In genomic region chr19:27774337-27774736, GRCh38 we compare ENCODE assay signal across 9 cellular contexts.
DNase-seq lines count a peak whose midpoint lies in the region; ATAC-seq and TF ChIP-seq lines count a peak whose summit lies in the region.
"Had no signal": no experiment of that assay in that cellular context is flagged by ENCODE, and none has a peak within 500 bp of the region (broad histone marks: within the 10 kb centered on the region; RNA-seq: fewer than 3 reads in every experiment).

No MANE protein-coding gene starts in this region.

- ATAC-seq in WTC11 (peak; percentile 36; the same call in 1 of the 2 replicates), HG03520 (IDR thresholded peaks at IDR 0.05; ENCODE audit: unreplicated experiment) (no peak), HG03196 (IDR thresholded peaks at IDR 0.05; ENCODE audit: unreplicated experiment) (no peak)

- H3K27me3 ChIP-seq in BJ (ENCODE audit: control insufficient read depth, insufficient read depth, low read length), result no peaks in the 10 kb centered on the region

- CTCF ChIA-PET in BJ (lab: Yijun Ruan, JAX), result no interaction called here
- CTCF ChIA-PET in WTC11 (lab: Charles Lee), result no interaction called here

- no peak overlapping the region for H3K4me3 Mint-ChIP-seq in WTC11
- H3K4me3 Mint-ChIP-seq in glutamatergic neuron (ENCODE audit: unreplicated experiment), result no peak overlapping the region
- H3K4me3 Mint-ChIP-seq: activated naive CD4-positive, alpha-beta T cell treated with anti-CD3 and anti-CD28 coated beads, Interleukin-2, amount 50 U/mL, for 24 hours had no signal

- H3K36me3 Mint-ChIP-seq in WTC11 (peaks cover 98% of the 10 kb centered on the region), glutamatergic neuron (ENCODE audit: unreplicated experiment) (peaks cover 98% of the 10 kb centered on the region)

- no peaks in the 10 kb centered on the region for H3K4me1 Mint-ChIP-seq in WTC11
- peaks cover 2% of the 10 kb centered on the region for H3K4me1 Mint-ChIP-seq in glutamatergic neuron (ENCODE audit: low read depth, unreplicated experiment)
- H3K4me1 Mint-ChIP-seq: activated naive CD4-positive, alpha-beta T cell treated with anti-CD3 and anti-CD28 coated beads, Interleukin-2, amount 50 U/mL, for 24 hours had no signal

- DNase-seq in BJ (ENCODE audit: low read depth) (no peak), WTC11 (ENCODE audit: low spot score) (peak; percentile 29), glutamatergic neuron (peak; percentile 41)
- DNase-seq in activated CD4-positive, CD25-positive, alpha-beta regulatory T cell (lab: John Stamatoyannopoulos, UW), result no peak
- DNase-seq: stimulated activated naive CD4-positive, alpha-beta T cell treated with Interleukin-2 at 50 U/mL for 16 hours had no signal

- H3K36me3 ChIP-seq in BJ (ENCODE audit: control insufficient read depth, insufficient read depth, low read length), result peaks cover 4% of the 10 kb centered on the region

- H3K27ac Mint-ChIP-seq in WTC11, result no peak overlapping the region
- H3K27ac Mint-ChIP-seq in glutamatergic neuron (ENCODE audit: unreplicated experiment), result no peak overlapping the region
- H3K27ac Mint-ChIP-seq: activated naive CD4-positive, alpha-beta T cell treated with anti-CD3 and anti-CD28 coated beads, Interleukin-2, amount 50 U/mL, for 24 hours had no signal

- H3K9me3 Mint-ChIP-seq in WTC11 (peaks cover 98% of the 10 kb centered on the region), glutamatergic neuron (ENCODE audit: unreplicated experiment) (peaks cover 68% of the 10 kb centered on the region)

- no peak overlapping the region for H3K4me3 ChIP-seq in BJ (ENCODE audit: low read depth, low read length)

- POLR2A ChIA-PET in BJ (lab: Charles Lee) (no interaction called here), WTC11 (lab: Charles Lee) (no interaction called here)

- H3K27me3 Mint-ChIP-seq in WTC11 (ENCODE audit: low read depth) (peaks cover 65% of the 10 kb centered on the region), glutamatergic neuron (ENCODE audit: unreplicated experiment) (peaks cover 18% of the 10 kb centered on the region)
- H3K27me3 Mint-ChIP-seq: activated naive CD4-positive, alpha-beta T cell treated with anti-CD3 and anti-CD28 coated beads, Interleukin-2, amount 50 U/mL, for 24 hours had no signal

- TF ChIP-seq CTCF in BJ (IDR thresholded peaks at IDR 0.05; ENCODE audit: insufficient read depth, low read depth, low read length) (peak; percentile 28; the same call in 1 of the 2 replicates), GM12873 (IDR thresholded peaks at IDR 0.05; ENCODE audit: insufficient read depth, low read depth, low read length, missing control alignments) (peak; percentile 56), WTC11 (IDR thresholded peaks at IDR 0.05) (peak; percentile 26; the same call in 1 of the 2 replicates), glutamatergic neuron (IDR thresholded peaks at IDR 0.05; ENCODE audit: partially characterized antibody, unreplicated experiment) (peak; percentile 52)

TF ChIP-seq in WTC11, 78 proteins besides CTCF, POLR2A, EP300 and RAD21:
- TF ChIP-seq, protein P1, sequence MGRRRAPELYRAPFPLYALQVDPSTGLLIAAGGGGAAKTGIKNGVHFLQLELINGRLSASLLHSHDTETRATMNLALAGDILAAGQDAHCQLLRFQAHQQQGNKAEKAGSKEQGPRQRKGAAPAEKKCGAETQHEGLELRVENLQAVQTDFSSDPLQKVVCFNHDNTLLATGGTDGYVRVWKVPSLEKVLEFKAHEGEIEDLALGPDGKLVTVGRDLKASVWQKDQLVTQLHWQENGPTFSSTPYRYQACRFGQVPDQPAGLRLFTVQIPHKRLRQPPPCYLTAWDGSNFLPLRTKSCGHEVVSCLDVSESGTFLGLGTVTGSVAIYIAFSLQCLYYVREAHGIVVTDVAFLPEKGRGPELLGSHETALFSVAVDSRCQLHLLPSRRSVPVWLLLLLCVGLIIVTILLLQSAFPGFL (CRISPR knock-in tag; IDR thresholded peaks at IDR 0.05; ENCODE audit: borderline replicate concordance), result no peak
- TF ChIP-seq ZNF232 (CRISPR knock-in tag; IDR thresholded peaks at IDR 0.05), result no peak
- TF ChIP-seq, protein P2, sequence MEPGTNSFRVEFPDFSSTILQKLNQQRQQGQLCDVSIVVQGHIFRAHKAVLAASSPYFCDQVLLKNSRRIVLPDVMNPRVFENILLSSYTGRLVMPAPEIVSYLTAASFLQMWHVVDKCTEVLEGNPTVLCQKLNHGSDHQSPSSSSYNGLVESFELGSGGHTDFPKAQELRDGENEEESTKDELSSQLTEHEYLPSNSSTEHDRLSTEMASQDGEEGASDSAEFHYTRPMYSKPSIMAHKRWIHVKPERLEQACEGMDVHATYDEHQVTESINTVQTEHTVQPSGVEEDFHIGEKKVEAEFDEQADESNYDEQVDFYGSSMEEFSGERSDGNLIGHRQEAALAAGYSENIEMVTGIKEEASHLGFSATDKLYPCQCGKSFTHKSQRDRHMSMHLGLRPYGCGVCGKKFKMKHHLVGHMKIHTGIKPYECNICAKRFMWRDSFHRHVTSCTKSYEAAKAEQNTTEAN (CRISPR knock-in tag; IDR thresholded peaks at IDR 0.05), result no peak
- TF ChIP-seq FOXK1 (CRISPR knock-in tag; IDR thresholded peaks at IDR 0.05), result no peak
- no peak for TF ChIP-seq MAX (CRISPR knock-in tag; IDR thresholded peaks at IDR 0.05)
- TF ChIP-seq GABPB1 (CRISPR knock-in tag; IDR thresholded peaks at IDR 0.05), result no peak
- TF ChIP-seq E2F4 (CRISPR knock-in tag; IDR thresholded peaks at IDR 0.05; ENCODE audit: borderline replicate concordance, low read depth), result no peak
- no peak for TF ChIP-seq FOXP1 (CRISPR knock-in tag; IDR thresholded peaks at IDR 0.05; ENCODE audit: borderline replicate concordance)
- no peak for TF ChIP-seq SMAD3 (CRISPR knock-in tag; IDR thresholded peaks at IDR 0.05; ENCODE audit: borderline replicate concordance)
- TF ChIP-seq HMGA2 (CRISPR knock-in tag; IDR thresholded peaks at IDR 0.05), result no peak
- TF ChIP-seq RORB (CRISPR knock-in tag; IDR thresholded peaks at IDR 0.05), result no peak
- TF ChIP-seq, protein P3, sequence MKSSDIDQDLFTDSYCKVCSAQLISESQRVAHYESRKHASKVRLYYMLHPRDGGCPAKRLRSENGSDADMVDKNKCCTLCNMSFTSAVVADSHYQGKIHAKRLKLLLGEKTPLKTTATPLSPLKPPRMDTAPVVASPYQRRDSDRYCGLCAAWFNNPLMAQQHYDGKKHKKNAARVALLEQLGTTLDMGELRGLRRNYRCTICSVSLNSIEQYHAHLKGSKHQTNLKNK (CRISPR knock-in tag; IDR thresholded peaks at IDR 0.05), result no peak
- no peak for TF ChIP-seq NFATC4 (CRISPR knock-in tag; IDR thresholded peaks at IDR 0.05)

Comparison
In these comparisons a context has a peak if more than half of its experiments do, and no peak if none do; other contexts are left out.
1. DNase-seq: peak in WTC11 (single experiment) and glutamatergic neuron (single experiment); none in BJ (single experiment) and activated CD4-positive, CD25-positive, alpha-beta regulatory T cell (0 of 4).
2. Peak in every context shown above with its lines, with median percentiles within 50 percentile points of each other: CTCF ChIP-seq.